8 cellular contexts compared by ENCODE assay signal in the genomic region with DNA sequence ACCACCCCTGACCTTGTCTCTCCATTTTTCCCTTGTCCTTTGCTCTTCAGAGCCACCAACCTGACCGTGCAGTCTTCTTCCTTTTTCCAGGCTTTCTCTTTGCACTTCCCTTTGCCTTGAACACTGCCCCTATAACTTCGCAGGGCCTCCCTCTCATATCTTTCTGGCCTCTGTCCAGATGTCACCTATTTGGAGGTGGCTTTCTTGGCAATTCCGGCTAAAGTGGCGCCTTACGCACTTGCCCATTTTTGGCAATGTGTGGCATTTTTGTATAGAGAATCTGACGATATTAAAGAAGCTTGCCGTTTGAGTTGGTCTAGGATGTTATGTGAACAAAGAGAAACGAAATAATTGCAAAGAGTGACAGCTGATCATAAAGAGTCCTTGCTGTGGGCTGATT. TPM values are rescaled to one million over a fixed set of nuclear protein-coding genes. Genes with fewer than 3 reads are reported as not detected.
DNase-seq lines count a peak whose midpoint lies in the region; ATAC-seq and TF ChIP-seq lines count a peak whose summit lies in the region.

No MANE protein-coding gene starts in this region.

- H3K36me3 ChIP-seq in HUES64 (ENCODE audit: insufficient read depth, low read length) (peaks cover 28% of the 10 kb centered on the region), breast epithelium (peaks cover 16% of the 10 kb centered on the region), muscle layer of colon (ENCODE audit: insufficient read depth, low read length) (peaks cover 27% of the 10 kb centered on the region)

- peaks cover 11% of the 10 kb centered on the region; the same call in 1 of the 2 replicates for H3K4me1 ChIP-seq in HUES64 (ENCODE audit: insufficient read depth, low read length)
- peaks cover 0 to 7% of the 10 kb centered on the region in 2 donors for H3K4me1 ChIP-seq in breast epithelium
- H3K4me1 ChIP-seq in muscle layer of colon (ENCODE audit: insufficient read depth, low read length): peaks cover 12% of the 10 kb centered on the region

- H3K4me3 ChIP-seq in AG09309 (ENCODE audit: control insufficient read depth, low read depth, low read length) (peak overlapping the region; percentile 85), HUES64 (ENCODE audit: low read length) (peak overlapping the region; percentile 85), breast epithelium (peak overlapping the region; percentile 82 to 89 (median 86)), muscle layer of colon (ENCODE audit: low read depth in 1 of 2, low read length in 2 of 2) (peak overlapping the region; percentile 76 to 80)

- TF ChIP-seq CTCF in AG09309 (IDR thresholded peaks at IDR 0.05; ENCODE audit: control insufficient read depth, insufficient read depth, low read depth, low read length, missing control alignments) (no peak), breast epithelium (IDR thresholded peaks at IDR 0.05) (peak in 1 of 3 donors; percentile 2)

- H3K9ac ChIP-seq in HUES64 (ENCODE audit: low read depth, low read length) (peak overlapping the region; percentile 89), muscle layer of colon (ENCODE audit: low read length) (peak overlapping the region; percentile 82)

- H3K27ac ChIP-seq in HUES64 (ENCODE audit: low read depth, low read length): no peak overlapping the region
- peak overlapping the region in 1 of 2 donors; percentile 93 for H3K27ac ChIP-seq in breast epithelium
- H3K27ac ChIP-seq in muscle layer of colon (ENCODE audit: low read depth, low read length): no peak overlapping the region

- no peak for TF ChIP-seq POLR2A in breast epithelium (IDR thresholded peaks at IDR 0.05)

- H3K9me3 ChIP-seq in HUES64 (ENCODE audit: insufficient read depth, low read depth, low read length) (no peaks in the 10 kb centered on the region), breast epithelium (peaks cover 15 to 31% of the 10 kb centered on the region in 2 donors), muscle layer of colon (ENCODE audit: low read length) (no peaks in the 10 kb centered on the region)

- no peak for ATAC-seq in GM18867 (IDR thresholded peaks at IDR 0.05; ENCODE audit: unreplicated experiment)

- WGBS in HUES64: 62% methylated on average over 8 of the region's 8 CpGs

- DNase-seq in AG09309 (ENCODE audit: low read depth): no peak
- DNase-seq in breast epithelium (ENCODE audit: low spot score in 2 of 2): no peak
- no peak for DNase-seq in putamen (ENCODE audit: low spot score)
- no peak for DNase-seq in NCI-H2196 treated with DMSO at 0.1 percent for 48 hours (lab: John Stamatoyannopoulos, UW; ENCODE audit: unreplicated experiment)
- DNase-seq in 8988T: no peak

- intact Hi-C loops in breast epithelium (cut with DNase I; ENCODE audit: low total_unique reads): no loop called here

- peaks cover 16% of the 10 kb centered on the region for H3K27me3 ChIP-seq in HUES64 (ENCODE audit: insufficient read depth, low read length)
- no peaks in the 10 kb centered on the region for H3K27me3 ChIP-seq in breast epithelium
- no peaks in the 10 kb centered on the region for H3K27me3 ChIP-seq in muscle layer of colon (ENCODE audit: control insufficient read depth in 1 of 2, insufficient read depth in 2 of 2, low read length in 2 of 2)

RNA-seq across cellular contexts. Expression of a gene that starts 0.9 kb away (rescaled TPM):
- 3.8 TPM for polyA plus RNA-seq in HUES64 (2013, experiment 1 of 2)
- polyA plus RNA-seq in HUES64 (2013, experiment 2 of 2): 4.2 TPM
- total RNA-seq in breast epithelium: 10 to 100 TPM in 1 of 3 donors, 1 to 10 TPM in 2; 6.7 to 14.8 (median 8.5) TPM

RNA-seq across cellular contexts. Expression of a gene that starts 29.9 kb away (rescaled TPM):
- polyA plus RNA-seq in HUES64 (2013, experiment 1 of 2): 6.4 TPM
- 6.2 TPM for polyA plus RNA-seq in HUES64 (2013, experiment 2 of 2)
- 10 to 100 TPM in 1 of 3 donors, 1 to 10 TPM in 2; 7.5 to 13.6 (median 8.2) TPM for total RNA-seq in breast epithelium

RNA-seq across cellular contexts. Expression of a gene that starts 40.9 kb away (rescaled TPM):
- 5.3 TPM for polyA plus RNA-seq in HUES64 (2013, experiment 1 of 2)
- polyA plus RNA-seq in HUES64 (2013, experiment 2 of 2): 5.9 TPM
- 100 to 1,000 TPM in 1 of 3 donors, 10 to 100 TPM in 2; 70.2 to 123 (median 88.5) TPM for total RNA-seq in breast epithelium

RNA-seq across cellular contexts. Expression of a gene that starts 42.2 kb away (rescaled TPM):
- polyA plus RNA-seq in HUES64 (2013, experiment 1 of 2): 12.5 TPM
- polyA plus RNA-seq in HUES64 (2013, experiment 2 of 2): 16.7 TPM
- total RNA-seq in breast epithelium: 10 to 100 TPM; 16.7 to 23.2 (median 20.2) TPM

RNA-seq across cellular contexts. Expression of a gene that starts 42.2 kb away (rescaled TPM):
- polyA plus RNA-seq in HUES64 (2013, experiment 1 of 2): 0.95 TPM
- 1.6 TPM for polyA plus RNA-seq in HUES64 (2013, experiment 2 of 2)
- total RNA-seq in breast epithelium: 1 to 10 TPM; 1.6 to 3.8 (median 2.4) TPM
